Comparison of ENCODE assay signal across 11 cellular contexts in the genomic region with DNA sequence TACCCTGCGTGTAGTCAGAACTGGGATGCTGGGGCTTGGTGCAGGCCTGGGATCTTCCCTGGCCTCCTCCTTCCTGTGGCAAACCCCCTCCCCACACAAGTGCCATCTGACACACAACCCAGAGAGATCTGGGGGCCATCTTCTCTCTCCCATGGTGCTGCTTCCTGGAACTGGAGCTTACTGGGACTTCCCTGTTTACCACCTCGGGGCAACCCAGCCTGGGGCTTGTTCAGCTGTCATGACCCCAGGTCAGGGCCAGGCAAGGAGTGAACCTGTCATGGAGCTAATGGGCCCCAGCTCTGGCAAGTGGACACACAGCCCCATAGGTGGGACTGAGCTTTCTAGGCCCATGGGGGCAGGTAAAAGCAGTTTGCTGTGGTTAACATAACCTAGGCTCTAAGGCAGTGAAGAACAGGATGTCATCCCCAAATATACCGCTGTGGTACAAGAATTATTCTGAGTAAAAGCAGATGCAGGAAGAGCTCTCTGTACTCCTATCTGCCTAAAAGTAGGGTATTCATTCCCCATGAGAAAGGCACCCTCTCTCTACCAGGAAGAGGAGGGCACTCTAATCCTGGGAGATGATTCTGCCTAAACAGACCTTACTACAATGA. TPM values are rescaled to one million over a fixed set of nuclear protein-coding genes. Genes with fewer than 3 reads are reported as not detected.
DNase-seq lines count a peak whose midpoint lies in the region; ATAC-seq, FAIRE-seq and TF ChIP-seq lines count a peak whose summit lies in the region.
"Had no signal": no experiment of that assay in that cellular context is flagged by ENCODE, and none has a peak within 500 bp of the region (broad histone marks: within the 10 kb centered on the region; RNA-seq: fewer than 3 reads in every experiment).

No MANE protein-coding gene starts in this region.

- H3F3A ChIP-seq in GM23338 (replicated peaks; ENCODE audit: low read depth), result 0 out of 2 replicates have a peak, but pooled peaks cover 4% of the 10 kb centered on the region

- H2AFZ ChIP-seq in GM23338 (no peak overlapping the region), keratinocyte (ENCODE audit: control insufficient read depth, low read length) (no peak overlapping the region)

- ATAC-seq in GM23338 (no peak), HG03196 (IDR thresholded peaks at IDR 0.05; ENCODE audit: unreplicated experiment) (no peak)

- no peak overlapping the region for H3K27ac Mint-ChIP-seq in GM23338
- H3K27ac Mint-ChIP-seq in activated CD4-positive, alpha-beta memory T cell treated with anti-CD3 and anti-CD28 coated beads for 36 hours, result peak overlapping the region; percentile 77

- no peak overlapping the region for H3K9ac ChIP-seq in keratinocyte (ENCODE audit: control insufficient read depth, extremely low read depth, insufficient read depth, low read length)

- H3K36me3 ChIP-seq in A673 (ENCODE audit: insufficient read depth, low read length, poor library complexity, severe bottlenecking) (peaks cover 27% of the 10 kb centered on the region), GM23338 (ENCODE audit: insufficient read depth) (no peaks in the 10 kb centered on the region), keratinocyte (ENCODE audit: control insufficient read depth in 2 of 2, extremely low read depth in 1 of 2, insufficient read depth in 2 of 2, low read length in 2 of 2) (peaks cover 25 to 41% of the 10 kb centered on the region in 2 experiments)

- peaks cover 4% of the 10 kb centered on the region for H3K9me1 ChIP-seq in keratinocyte (ENCODE audit: control insufficient read depth, extremely low read depth, insufficient read depth, low read length)

- peak overlapping the region; percentile 87 for H3K4me2 ChIP-seq in GM23338
- peak overlapping the region; percentile 93 for H3K4me2 ChIP-seq in keratinocyte (ENCODE audit: control insufficient read depth, extremely low read depth, insufficient read depth, low read depth, low read length)

- no peak for FAIRE-seq in keratinocyte (lab: Jason Lieb, UNC)
- FAIRE-seq: frontal cortex had no signal

- H3K9me2 ChIP-seq in GM23338 (ENCODE audit: insufficient read depth), result no peaks in the 10 kb centered on the region

- H3K27me3 Mint-ChIP-seq in GM23338 (ENCODE audit: insufficient read depth, low read depth, poor library complexity), result peaks cover 14% of the 10 kb centered on the region
- H3K27me3 Mint-ChIP-seq in activated CD4-positive, alpha-beta memory T cell treated with anti-CD3 and anti-CD28 coated beads for 36 hours, result no peaks in the 10 kb centered on the region

- H3K27me3 ChIP-seq in A673 (replicated peaks; ENCODE audit: insufficient read depth, low read depth, low read length, poor library complexity) (no peaks in the 10 kb centered on the region), GM23338 (ENCODE audit: insufficient read depth) (peaks cover 5% of the 10 kb centered on the region; the same call in 1 of the 2 replicates), keratinocyte (ENCODE audit: control insufficient read depth, extremely low read depth, insufficient read depth, low read length) (no peaks in the 10 kb centered on the region)

- H3K4me3 ChIP-seq in A673 (ENCODE audit: low read depth, low read length, poor library complexity, severe bottlenecking) (peak overlapping the region; percentile 100), GM23338 (peak overlapping the region; percentile 95), keratinocyte (ENCODE audit: control insufficient read depth in 2 of 3, extremely low read depth in 1 of 3, insufficient read depth in 2 of 3, low read depth in 1 of 3, low read length in 3 of 3) (peak overlapping the region; percentile 3 to 93 (median 83))

- peak overlapping the region; percentile 98 for H3K4me3 Mint-ChIP-seq in GM23338
- peak overlapping the region; percentile 83 for H3K4me3 Mint-ChIP-seq in activated CD4-positive, alpha-beta memory T cell treated with anti-CD3 and anti-CD28 coated beads for 36 hours

- POLR2A ChIA-PET in A673 (lab: Charles Lee; ENCODE audit: low non-redundant PET), result no interaction called here
- POLR2A ChIA-PET in activated CD4-positive, alpha-beta memory T cell treated with anti-CD3 and anti-CD28 coated beads for 36 hours (lab: Charles Lee), result interaction anchor here (0.8 to 4.0 kb wide), 5 partner anchors 34 to 303 kb away, joined by 3 to 33 read pairs (median 3); a partner anchor contains a TSS
- POLR2A ChIA-PET in GM10248 (lab: Yijun Ruan, JAX), result no interaction called here

- intact Hi-C loops in A673 (cut with micrococcal nuclease; ENCODE audit: unreplicated experiment), result no loop called here
- intact Hi-C loops in activated CD4-positive, alpha-beta memory T cell treated with anti-CD3 and anti-CD28 coated beads for 36 hours (cut with micrococcal nuclease), result loop anchor here (10.0 kb wide), 1 partner anchor 239 kb away; a partner anchor contains a TSS

- DNase-seq in A673 (ENCODE audit: low spot score), result no peak
- DNase-seq in GM23338 (ENCODE audit: low spot score), result no peak
- peak; percentile 47 for DNase-seq in activated CD4-positive, alpha-beta memory T cell treated with anti-CD3 and anti-CD28 coated beads for 36 hours
- DNase-seq in keratinocyte (ENCODE audit: low read depth, low spot score), result no peak
- DNase-seq in GM10248 (ENCODE audit: extremely low spot score), result no peak
- no peak for DNase-seq in stimulated activated CD4-positive, alpha-beta T cell treated with anti-CD3 and anti-CD28 coated beads, Interleukin-4, amount 100 ng/mL, for 24 hours
- no peak for DNase-seq in NCI-H146 treated with DMSO at 0.1 percent for 48 hours (lab: John Stamatoyannopoulos, UW; ENCODE audit: unreplicated experiment)
- DNase-seq: DMS79, NCI-H1694 had no signal

- dilution Hi-C loops in keratinocyte (cut with MboI; ENCODE audit: extremely low pct_ligation_motif_present, low sequenced_read_pairs), result no loop called here

- H3K4me1 ChIP-seq in A673 (ENCODE audit: insufficient read depth, low read length, poor library complexity, severe bottlenecking), result peaks cover 9% of the 10 kb centered on the region
- H3K4me1 ChIP-seq in GM23338 (ENCODE audit: insufficient read depth), result peaks cover 15% of the 10 kb centered on the region
- peaks cover 41% of the 10 kb centered on the region for H3K4me1 ChIP-seq in keratinocyte (ENCODE audit: control insufficient read depth, extremely low read depth, insufficient read depth, low read length)

- H3K36me3 Mint-ChIP-seq in GM23338 (ENCODE audit: low read depth), result peaks cover 44% of the 10 kb centered on the region
- H3K36me3 Mint-ChIP-seq in activated CD4-positive, alpha-beta memory T cell treated with anti-CD3 and anti-CD28 coated beads for 36 hours, result peaks cover 39% of the 10 kb centered on the region

- H4K20me1 ChIP-seq in GM23338 (replicated peaks; ENCODE audit: insufficient read depth) (peaks cover 23% of the 10 kb centered on the region), keratinocyte (ENCODE audit: control insufficient read depth, extremely low read depth, insufficient read depth, low read length) (peaks cover 39% of the 10 kb centered on the region)

- H3K9me3 Mint-ChIP-seq in GM23338, result no peaks in the 10 kb centered on the region
- no peaks in the 10 kb centered on the region for H3K9me3 Mint-ChIP-seq in activated CD4-positive, alpha-beta memory T cell treated with anti-CD3 and anti-CD28 coated beads for 36 hours

- no TSS peak for BruUV-seq in A673 (replicated peaks; lab: Mats Ljungman, UMichigan)

- H3K9me3 ChIP-seq in A673 (ENCODE audit: low read depth, low read length, poor library complexity, severe bottlenecking) (no peaks in the 10 kb centered on the region), keratinocyte (ENCODE audit: control insufficient read depth, low read depth, low read length) (no peaks in the 10 kb centered on the region)

- H3K79me2 ChIP-seq in GM23338 (replicated peaks; ENCODE audit: insufficient read depth), result peaks cover 43% of the 10 kb centered on the region
- H3K79me2 ChIP-seq in keratinocyte (ENCODE audit: control insufficient read depth, insufficient read depth, low read length), result peaks cover 83% of the 10 kb centered on the region

- CTCF ChIA-PET in A673 (lab: Charles Lee), result interaction anchor here (1.0 kb wide), 1 partner anchor 11 kb away, joined by 3 read pairs; no protein-coding TSS in a partner anchor
- CTCF ChIA-PET in activated CD4-positive, alpha-beta memory T cell treated with anti-CD3 and anti-CD28 coated beads for 36 hours (lab: Charles Lee), result interaction anchor here (1.5 to 2.9 kb wide), 2 partner anchors 60 to 190 kb away, joined by 3 to 9 read pairs; no protein-coding TSS in a partner anchor
- CTCF ChIA-PET in GM10248 (lab: Yijun Ruan, JAX), result interaction anchor here (0.8 to 1.0 kb wide), 2 partner anchors 19 to 97 kb away, joined by 3 read pairs; no protein-coding TSS in a partner anchor

- TF ChIP-seq CTCF in A673 (conservative IDR thresholded peaks at IDR 0.05; ENCODE audit: low read depth, low read length), result no peak
- TF ChIP-seq CTCF in GM23338 (conservative IDR thresholded peaks at IDR 0.05; ENCODE audit: low read depth in 2 of 2), result no peak
- no peak for TF ChIP-seq CTCF in keratinocyte (optimal IDR thresholded peaks at IDR 0.05 in 1 of 3, IDR thresholded peaks at IDR 0.05 in 1 of 3, conservative IDR thresholded peaks at IDR 0.05 in 1 of 3; ENCODE audit: extremely low read depth in 1 of 3, insufficient read depth in 2 of 3, low read length in 3 of 3)
- no peak for TF ChIP-seq CTCF in GM10248 (IDR thresholded peaks at IDR 0.05; ENCODE audit: control extremely low read depth, extremely low read depth, low read depth, missing control alignments)

- peaks cover 25% of the 10 kb centered on the region for H3K4me1 Mint-ChIP-seq in GM23338
- peaks cover 49% of the 10 kb centered on the region for H3K4me1 Mint-ChIP-seq in activated CD4-positive, alpha-beta memory T cell treated with anti-CD3 and anti-CD28 coated beads for 36 hours (ENCODE audit: low read depth)

- H3K27ac ChIP-seq in A673 (ENCODE audit: low read depth, low read length, poor library complexity, severe bottlenecking) (no peak overlapping the region), GM23338 (ENCODE audit: low read depth) (no peak overlapping the region), keratinocyte (ENCODE audit: control insufficient read depth, insufficient read depth, low read length) (no peak overlapping the region)

RNA-seq across cellular contexts. Expression of a gene that starts 2.4 kb away (rescaled TPM):
- 41.8 and 46.6 TPM in 2 replicates for total RNA-seq in A673 (2021)
- 37.2 and 41.2 TPM in 2 replicates for total RNA-seq in GM23338 (2014; rRNA removed; shearing (Covaris generic))
- polyA plus RNA-seq in GM23338 (2016; fragmentation: Nextera tagmentation; extraction: Ambion mirVana), result 16.2 and 17.5 TPM in 2 replicates
- total RNA-seq in activated CD4-positive, alpha-beta memory T cell treated with anti-CD3 and anti-CD28 coated beads for 36 hours, result 10 to 100 TPM; 33.6 to 34.9 TPM
- 9.9 to 14.8 TPM (median 11.8 TPM) in 3 replicates for polyA plus RNA-seq in keratinocyte
- polyA plus RNA-seq in keratinocyte (2011; ENCODE audit: low read depth), result 8.8 TPM
- 6.3 and 12.5 TPM in 2 replicates for polyA plus RNA-seq in keratinocyte (2011; cell fraction: cytosol; rRNA removed)
- polyA plus RNA-seq in keratinocyte (2011; cell fraction: nucleus; rRNA removed), result 32.0 and 36.2 TPM in 2 replicates
- 18.7 and 19.5 TPM in 2 replicates for polyA plus RNA-seq in keratinocyte (2012; ENCODE audit: low replicate concordance)
- 11.3 to 15.6 TPM (median 11.3 TPM) in 3 replicates for polyA minus RNA-seq in keratinocyte
- 19.2 TPM for polyA minus RNA-seq in keratinocyte (2011; cell fraction: cytosol; rRNA and poly(A)+ RNA removed)
- polyA minus RNA-seq in keratinocyte (2011; cell fraction: nucleus; rRNA and poly(A)+ RNA removed), result 16.8 and 20.7 TPM in 2 replicates

RNA-seq across cellular contexts. Expression of a gene that starts 12.4 kb away (rescaled TPM):
- total RNA-seq in A673 (2021), result 0.54 and 0.72 TPM in 2 replicates
- total RNA-seq in GM23338 (2014; rRNA removed; shearing (Covaris generic)), result 1.1 and 1.4 TPM in 2 replicates
- 0.86 and 1.4 TPM in 2 replicates for polyA plus RNA-seq in GM23338 (2016; fragmentation: Nextera tagmentation; extraction: Ambion mirVana)
- total RNA-seq in activated CD4-positive, alpha-beta memory T cell treated with anti-CD3 and anti-CD28 coated beads for 36 hours, result 1 to 10 TPM; 1.5 to 1.6 TPM
- 0.14 to 0.53 TPM (median 0.24 TPM) in 3 replicates for polyA plus RNA-seq in keratinocyte
- 1.7 TPM for polyA plus RNA-seq in keratinocyte (2011; ENCODE audit: low read depth)
- polyA plus RNA-seq in keratinocyte (2011; cell fraction: cytosol; rRNA removed), result 0.13 TPM in 2 replicates
- polyA plus RNA-seq in keratinocyte (2011; cell fraction: nucleus; rRNA removed), result 2.2 and 2.3 TPM in 2 replicates
- polyA plus RNA-seq in keratinocyte (2012; ENCODE audit: low replicate concordance), result 0.18 and 1.6 TPM in 2 replicates
- 0.32 to 1.4 TPM (median 0.43 TPM) in 3 replicates for polyA minus RNA-seq in keratinocyte
- not detected for polyA minus RNA-seq in keratinocyte (2011; cell fraction: cytosol; rRNA and poly(A)+ RNA removed)
- 0.63 and 0.78 TPM in 2 replicates for polyA minus RNA-seq in keratinocyte (2011; cell fraction: nucleus; rRNA and poly(A)+ RNA removed)
